In the genomic region with DNA sequence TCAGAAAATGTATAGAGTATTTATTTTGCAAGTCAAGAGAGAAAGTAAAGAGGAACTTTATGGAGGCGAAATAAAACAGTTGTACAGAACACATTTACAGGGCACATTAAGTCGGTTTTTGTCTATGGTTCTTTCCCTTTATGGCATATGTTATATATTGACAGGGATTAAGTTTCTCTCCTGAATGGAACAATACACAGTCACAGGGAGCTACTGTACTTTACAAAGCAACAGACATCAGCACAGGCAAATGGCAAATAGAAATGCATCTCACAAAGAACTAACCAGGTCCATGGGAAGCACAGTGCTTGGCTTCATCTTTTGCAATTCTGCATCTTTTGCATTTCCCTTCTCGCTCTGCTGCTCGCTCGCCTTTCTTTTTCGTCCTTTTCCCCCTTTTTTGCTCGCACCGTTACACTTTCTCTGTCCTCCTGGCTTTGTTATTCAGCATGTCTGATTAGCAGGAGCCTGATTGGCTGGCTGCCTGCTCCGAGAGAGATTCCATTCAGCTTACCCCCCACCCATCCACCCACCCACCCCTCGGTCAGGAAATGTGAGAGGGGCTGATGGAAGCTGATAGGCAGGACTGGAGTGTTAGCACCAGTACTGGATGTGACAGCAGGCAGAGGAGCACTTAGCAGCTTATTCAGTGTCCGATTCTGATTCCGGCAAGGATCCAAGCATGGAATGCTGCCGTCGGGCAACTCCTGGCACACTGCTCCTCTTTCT, we compare ENCODE assay signal across 9 cellular contexts. TPM values are rescaled to one million over a fixed set of nuclear protein-coding genes. Genes with fewer than 3 reads are reported as not detected.
DNase-seq lines count a peak whose midpoint lies in the region; ATAC-seq and TF ChIP-seq lines count a peak whose summit lies in the region.
"Had no signal": no experiment of that assay in that cellular context is flagged by ENCODE, and none has a peak within 500 bp of the region (broad histone marks: within the 10 kb centered on the region; RNA-seq: fewer than 3 reads in every experiment).

A gene with protein sequence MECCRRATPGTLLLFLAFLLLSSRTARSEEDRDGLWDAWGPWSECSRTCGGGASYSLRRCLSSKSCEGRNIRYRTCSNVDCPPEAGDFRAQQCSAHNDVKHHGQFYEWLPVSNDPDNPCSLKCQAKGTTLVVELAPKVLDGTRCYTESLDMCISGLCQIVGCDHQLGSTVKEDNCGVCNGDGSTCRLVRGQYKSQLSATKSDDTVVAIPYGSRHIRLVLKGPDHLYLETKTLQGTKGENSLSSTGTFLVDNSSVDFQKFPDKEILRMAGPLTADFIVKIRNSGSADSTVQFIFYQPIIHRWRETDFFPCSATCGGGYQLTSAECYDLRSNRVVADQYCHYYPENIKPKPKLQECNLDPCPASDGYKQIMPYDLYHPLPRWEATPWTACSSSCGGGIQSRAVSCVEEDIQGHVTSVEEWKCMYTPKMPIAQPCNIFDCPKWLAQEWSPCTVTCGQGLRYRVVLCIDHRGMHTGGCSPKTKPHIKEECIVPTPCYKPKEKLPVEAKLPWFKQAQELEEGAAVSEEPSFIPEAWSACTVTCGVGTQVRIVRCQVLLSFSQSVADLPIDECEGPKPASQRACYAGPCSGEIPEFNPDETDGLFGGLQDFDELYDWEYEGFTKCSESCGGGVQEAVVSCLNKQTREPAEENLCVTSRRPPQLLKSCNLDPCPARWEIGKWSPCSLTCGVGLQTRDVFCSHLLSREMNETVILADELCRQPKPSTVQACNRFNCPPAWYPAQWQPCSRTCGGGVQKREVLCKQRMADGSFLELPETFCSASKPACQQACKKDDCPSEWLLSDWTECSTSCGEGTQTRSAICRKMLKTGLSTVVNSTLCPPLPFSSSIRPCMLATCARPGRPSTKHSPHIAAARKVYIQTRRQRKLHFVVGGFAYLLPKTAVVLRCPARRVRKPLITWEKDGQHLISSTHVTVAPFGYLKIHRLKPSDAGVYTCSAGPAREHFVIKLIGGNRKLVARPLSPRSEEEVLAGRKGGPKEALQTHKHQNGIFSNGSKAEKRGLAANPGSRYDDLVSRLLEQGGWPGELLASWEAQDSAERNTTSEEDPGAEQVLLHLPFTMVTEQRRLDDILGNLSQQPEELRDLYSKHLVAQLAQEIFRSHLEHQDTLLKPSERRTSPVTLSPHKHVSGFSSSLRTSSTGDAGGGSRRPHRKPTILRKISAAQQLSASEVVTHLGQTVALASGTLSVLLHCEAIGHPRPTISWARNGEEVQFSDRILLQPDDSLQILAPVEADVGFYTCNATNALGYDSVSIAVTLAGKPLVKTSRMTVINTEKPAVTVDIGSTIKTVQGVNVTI (N-terminal part only) (plus strand): TSS at position 603 of the 729 bp plus-strand sequence. CDS start 80 bp downstream, at position 683.

- H3K4me3 ChIP-seq in HUES6 (ENCODE audit: low read depth, low read length) (peak within 1 kb of the TSS; percentile 47), iPS-18c (ENCODE audit: insufficient read depth, low read depth, low read length) (peak within 1 kb of the TSS; percentile 36), smooth muscle cell (peak within 1 kb of the TSS; percentile 46), Caco-2 (ENCODE audit: low read depth, low read length) (no peak within 1 kb of the TSS)
- no peak within 1 kb of the TSS for H3K4me3 ChIP-seq in CD8-positive, alpha-beta memory T cell (ENCODE audit: low read length)

- H3K4me3 Mint-ChIP-seq in brain (peak within 1 kb of the TSS; percentile 80 to 87 (median 85)), Caco-2 (ENCODE audit: unreplicated experiment) (no peak within 1 kb of the TSS)
- no peak within 1 kb of the TSS for H3K4me3 Mint-ChIP-seq in activated naive CD8-positive, alpha-beta T cell treated with anti-CD3 and anti-CD28 coated beads, Interleukin-2, amount 50 U/mL, for 24 hours
- no peak within 1 kb of the TSS for H3K4me3 Mint-ChIP-seq in CD8-positive, alpha-beta memory T cell

- H3K27ac ChIP-seq in HUES6 (ENCODE audit: low read depth, low read length) = no peak within 1 kb of the TSS
- H3K27ac ChIP-seq in smooth muscle cell (ENCODE audit: low read depth) = no peak within 1 kb of the TSS
- no peak within 1 kb of the TSS for H3K27ac ChIP-seq in CD8-positive, alpha-beta memory T cell (ENCODE audit: low read depth, low read length)
- H3K27ac ChIP-seq: epithelial cell of prostate had no signal

- BruUV-seq in Caco-2 (replicated peaks; lab: Mats Ljungman, UMichigan) = no TSS peak

- peaks cover 5% of the 10 kb centered on the region for H3F3A ChIP-seq in smooth muscle cell (ENCODE audit: low read depth)

- H3K36me3 Mint-ChIP-seq in brain (no peaks in the 10 kb centered on the region), Caco-2 (ENCODE audit: insufficient read depth, unreplicated experiment) (no peaks in the 10 kb centered on the region)
- no peaks in the 10 kb centered on the region for H3K36me3 Mint-ChIP-seq in activated naive CD8-positive, alpha-beta T cell treated with anti-CD3 and anti-CD28 coated beads, Interleukin-2, amount 50 U/mL, for 24 hours (ENCODE audit: low read depth)
- no peaks in the 10 kb centered on the region for H3K36me3 Mint-ChIP-seq in CD8-positive, alpha-beta memory T cell

- WGBS in smooth muscle cell (ENCODE audit: low lambda C conversion rate) = 9% methylated on average over 14 of the region's 14 CpGs

- H3K9ac ChIP-seq in HUES6 (ENCODE audit: low read length) (no peak within 1 kb of the TSS), smooth muscle cell (ENCODE audit: low read depth) (no peak within 1 kb of the TSS)

- H3K27me3 Mint-ChIP-seq in brain (peaks cover 10% of the 10 kb centered on the region), Caco-2 (ENCODE audit: insufficient read depth, unreplicated experiment) (peaks cover 6% of the 10 kb centered on the region)
- H3K27me3 Mint-ChIP-seq in activated naive CD8-positive, alpha-beta T cell treated with anti-CD3 and anti-CD28 coated beads, Interleukin-2, amount 50 U/mL, for 24 hours = peaks cover 14% of the 10 kb centered on the region
- peaks cover 1 to 7% of the 10 kb centered on the region in 2 donors for H3K27me3 Mint-ChIP-seq in CD8-positive, alpha-beta memory T cell

- no peaks in the 10 kb centered on the region for H3K79me2 ChIP-seq in smooth muscle cell (ENCODE audit: low read depth)

- no peaks in the 10 kb centered on the region for H3K36me3 ChIP-seq in HUES6 (ENCODE audit: control insufficient read depth, insufficient read depth, low read length)
- H3K36me3 ChIP-seq in smooth muscle cell (ENCODE audit: low read depth) = no peaks in the 10 kb centered on the region
- H3K36me3 ChIP-seq in Caco-2 (ENCODE audit: control insufficient read depth, insufficient read depth, low read length) = no peaks in the 10 kb centered on the region
- H3K36me3 ChIP-seq in CD8-positive, alpha-beta memory T cell (ENCODE audit: insufficient read depth, low read length) = no peaks in the 10 kb centered on the region

- intact Hi-C loops in Caco-2 (cut with micrococcal nuclease; ENCODE audit: unreplicated experiment) = no loop called here

- POLR2A ChIA-PET in Caco-2 (lab: Charles Lee) = no interaction called here
- POLR2A ChIA-PET in CD8-positive, alpha-beta memory T cell (lab: Charles Lee) = no interaction called here

- DNase-seq in smooth muscle cell (lab: John Stamatoyannopoulos, UW; ENCODE audit: unreplicated experiment) = no peak
- no peak for DNase-seq in Caco-2
- DNase-seq in activated naive CD8-positive, alpha-beta T cell treated with anti-CD3 and anti-CD28 coated beads, Interleukin-2, amount 50 U/mL, for 24 hours = no peak
- DNase-seq in CD8-positive, alpha-beta memory T cell = no peak

- no peaks in the 10 kb centered on the region for H4K20me1 ChIP-seq in smooth muscle cell (ENCODE audit: low read depth)

- TF ChIP-seq CTCF in brain (conservative IDR thresholded peaks at IDR 0.05) (no peak), smooth muscle cell (IDR thresholded peaks at IDR 0.05; ENCODE audit: borderline replicate concordance, insufficient read depth, poor library complexity, severe bottlenecking) (no peak), Caco-2 (IDR thresholded peaks at IDR 0.05; ENCODE audit: insufficient read depth in 1 of 2, low read depth in 1 of 2, low read length in 1 of 2, severe bottlenecking in 1 of 2, unreplicated experiment in 1 of 2) (no peak)

- H3K4me1 ChIP-seq in HUES6 (ENCODE audit: control insufficient read depth, insufficient read depth, low read length) = peaks cover 23% of the 10 kb centered on the region
- peaks cover 34% of the 10 kb centered on the region for H3K4me1 ChIP-seq in smooth muscle cell (ENCODE audit: low read depth)
- H3K4me1 ChIP-seq in Caco-2 = no peaks in the 10 kb centered on the region
- no peaks in the 10 kb centered on the region for H3K4me1 ChIP-seq in CD8-positive, alpha-beta memory T cell (ENCODE audit: insufficient read depth, low read length)

- CTCF ChIA-PET in Caco-2 (lab: Charles Lee) = no interaction called here
- CTCF ChIA-PET in CD8-positive, alpha-beta memory T cell (lab: Charles Lee) = no interaction called here

- peak within 1 kb of the TSS; percentile 79 for H2AFZ ChIP-seq in smooth muscle cell (ENCODE audit: low read depth)

- no peak for ATAC-seq in activated naive CD8-positive, alpha-beta T cell treated with anti-CD3 and anti-CD28 coated beads, Interleukin-2, amount 50 U/mL, for 24 hours
- ATAC-seq in HG03378 (IDR thresholded peaks at IDR 0.05; ENCODE audit: unreplicated experiment) = no peak

- H3K4me2 ChIP-seq in smooth muscle cell = peak within 1 kb of the TSS; percentile 85

- H3K27ac Mint-ChIP-seq in brain (peak within 1 kb of the TSS; percentile 72 to 94 (median 74)), Caco-2 (ENCODE audit: unreplicated experiment) (no peak within 1 kb of the TSS)
- no peak within 1 kb of the TSS for H3K27ac Mint-ChIP-seq in activated naive CD8-positive, alpha-beta T cell treated with anti-CD3 and anti-CD28 coated beads, Interleukin-2, amount 50 U/mL, for 24 hours
- peak within 1 kb of the TSS in 1 of 8 donors; percentile 42 for H3K27ac Mint-ChIP-seq in CD8-positive, alpha-beta memory T cell

- H3K9me3 ChIP-seq in HUES6 (ENCODE audit: control insufficient read depth, insufficient read depth, low read depth, low read length) (peaks cover 5% of the 10 kb centered on the region), iPS-18c (ENCODE audit: control insufficient read depth, insufficient read depth, low read length) (no peaks in the 10 kb centered on the region), smooth muscle cell (replicated peaks; ENCODE audit: low read depth) (no peaks in the 10 kb centered on the region), Caco-2 (no peaks in the 10 kb centered on the region)
- no peaks in the 10 kb centered on the region for H3K9me3 ChIP-seq in CD8-positive, alpha-beta memory T cell (ENCODE audit: low read length)

- H3K27me3 ChIP-seq in HUES6 (ENCODE audit: control insufficient read depth, insufficient read depth, low read length) (no peaks in the 10 kb centered on the region), smooth muscle cell (ENCODE audit: low read depth) (no peaks in the 10 kb centered on the region), Caco-2 (replicated peaks; ENCODE audit: control insufficient read depth, insufficient read depth, low read length) (no peaks in the 10 kb centered on the region)
- no peaks in the 10 kb centered on the region for H3K27me3 ChIP-seq in CD8-positive, alpha-beta memory T cell (ENCODE audit: insufficient read depth, low read length, poor library complexity, severe bottlenecking)

- peaks cover 0 to 5% (median 2%) of the 10 kb centered on the region in 5 experiments for H3K9me3 Mint-ChIP-seq in brain
- H3K9me3 Mint-ChIP-seq in Caco-2 (ENCODE audit: unreplicated experiment) = peaks cover 10% of the 10 kb centered on the region
- H3K9me3 Mint-ChIP-seq in activated naive CD8-positive, alpha-beta T cell treated with anti-CD3 and anti-CD28 coated beads, Interleukin-2, amount 50 U/mL, for 24 hours = peaks cover 3% of the 10 kb centered on the region
- peaks cover 0 to 2% (median 0%) of the 10 kb centered on the region in 5 donors for H3K9me3 Mint-ChIP-seq in CD8-positive, alpha-beta memory T cell

- H3K4me1 Mint-ChIP-seq in brain (peaks cover 69% of the 10 kb centered on the region), Caco-2 (ENCODE audit: low read depth, unreplicated experiment) (no peaks in the 10 kb centered on the region)
- no peaks in the 10 kb centered on the region for H3K4me1 Mint-ChIP-seq in activated naive CD8-positive, alpha-beta T cell treated with anti-CD3 and anti-CD28 coated beads, Interleukin-2, amount 50 U/mL, for 24 hours
- H3K4me1 Mint-ChIP-seq in CD8-positive, alpha-beta memory T cell = peaks cover 0 to 3% (median 0%) of the 10 kb centered on the region in 3 donors

RNA-seq across cellular contexts. Expression of the gene that starts here (rescaled TPM):
- polyA plus RNA-seq in brain (ENCODE audit: insufficient read depth, low read depth, low replicate concordance) = 43.5 TPM
- total RNA-seq in smooth muscle cell = 4.3 and 6.4 TPM in 2 replicates
- polyA plus RNA-seq in smooth muscle cell = 2.0 and 4.4 TPM in 2 replicates
- total RNA-seq in Caco-2 (2022) = not detected in 2 replicates
- total RNA-seq in CD8-positive, alpha-beta memory T cell = not detected
- polyA plus RNA-seq in CD8-positive, alpha-beta memory T cell = not detected

Comparison
In these comparisons a context has a peak if more than half of its experiments do, and no peak if none do; other contexts are left out.
1. H3K4me3 ChIP-seq: peak in HUES6 (single experiment), iPS-18c (single experiment) and smooth muscle cell (single experiment); none in Caco-2 (single experiment) and CD8-positive, alpha-beta memory T cell (single experiment).
2. H3K27ac Mint-ChIP-seq: peak in brain (5 of 5); none in Caco-2 (single experiment) and activated naive CD8-positive, alpha-beta T cell treated with anti-CD3 and anti-CD28 coated beads, Interleukin-2, amount 50 U/mL, for 24 hours (single experiment).
3. H3K4me3 Mint-ChIP-seq: peak in brain (5 of 5); none in Caco-2 (single experiment), activated naive CD8-positive, alpha-beta T cell treated with anti-CD3 and anti-CD28 coated beads, Interleukin-2, amount 50 U/mL, for 24 hours (single experiment) and CD8-positive, alpha-beta memory T cell (0 of 7).